Comparison of ENCODE assay signal across 1 cellular context in the genomic region with DNA sequence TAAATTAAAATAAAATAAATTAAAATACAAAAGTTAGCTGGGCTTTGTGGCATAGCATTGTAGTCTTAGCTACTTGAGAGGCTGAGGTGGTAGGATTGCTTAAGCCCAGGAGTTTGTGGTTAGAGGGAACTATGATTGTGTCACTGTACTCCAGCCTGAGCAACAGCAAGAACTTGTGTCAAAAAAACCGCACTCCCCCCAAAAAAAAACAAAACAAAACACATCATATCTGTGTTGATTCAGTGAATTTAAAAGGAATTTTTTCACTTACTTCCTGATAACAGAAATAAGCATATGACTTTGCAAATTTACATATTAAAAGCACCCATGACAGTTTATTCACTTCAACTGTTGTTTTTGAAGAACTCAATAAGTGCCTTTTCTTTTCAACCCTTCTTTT.
TF ChIP-seq lines count a peak whose summit lies in the region.

No MANE protein-coding gene starts in this region.

TF ChIP-seq in K562, 482 proteins besides CTCF, POLR2A, EP300 and RAD21 (continued from another document and continues in another):
- no peak for TF ChIP-seq ZNF408 (CRISPR knock-in tag; IDR thresholded peaks at IDR 0.05; ENCODE audit: low read depth)
- TF ChIP-seq TAL1 (IDR thresholded peaks at IDR 0.05): peak; percentile 54; the same call in 1 of the 2 replicates
- TF ChIP-seq, protein P1, sequence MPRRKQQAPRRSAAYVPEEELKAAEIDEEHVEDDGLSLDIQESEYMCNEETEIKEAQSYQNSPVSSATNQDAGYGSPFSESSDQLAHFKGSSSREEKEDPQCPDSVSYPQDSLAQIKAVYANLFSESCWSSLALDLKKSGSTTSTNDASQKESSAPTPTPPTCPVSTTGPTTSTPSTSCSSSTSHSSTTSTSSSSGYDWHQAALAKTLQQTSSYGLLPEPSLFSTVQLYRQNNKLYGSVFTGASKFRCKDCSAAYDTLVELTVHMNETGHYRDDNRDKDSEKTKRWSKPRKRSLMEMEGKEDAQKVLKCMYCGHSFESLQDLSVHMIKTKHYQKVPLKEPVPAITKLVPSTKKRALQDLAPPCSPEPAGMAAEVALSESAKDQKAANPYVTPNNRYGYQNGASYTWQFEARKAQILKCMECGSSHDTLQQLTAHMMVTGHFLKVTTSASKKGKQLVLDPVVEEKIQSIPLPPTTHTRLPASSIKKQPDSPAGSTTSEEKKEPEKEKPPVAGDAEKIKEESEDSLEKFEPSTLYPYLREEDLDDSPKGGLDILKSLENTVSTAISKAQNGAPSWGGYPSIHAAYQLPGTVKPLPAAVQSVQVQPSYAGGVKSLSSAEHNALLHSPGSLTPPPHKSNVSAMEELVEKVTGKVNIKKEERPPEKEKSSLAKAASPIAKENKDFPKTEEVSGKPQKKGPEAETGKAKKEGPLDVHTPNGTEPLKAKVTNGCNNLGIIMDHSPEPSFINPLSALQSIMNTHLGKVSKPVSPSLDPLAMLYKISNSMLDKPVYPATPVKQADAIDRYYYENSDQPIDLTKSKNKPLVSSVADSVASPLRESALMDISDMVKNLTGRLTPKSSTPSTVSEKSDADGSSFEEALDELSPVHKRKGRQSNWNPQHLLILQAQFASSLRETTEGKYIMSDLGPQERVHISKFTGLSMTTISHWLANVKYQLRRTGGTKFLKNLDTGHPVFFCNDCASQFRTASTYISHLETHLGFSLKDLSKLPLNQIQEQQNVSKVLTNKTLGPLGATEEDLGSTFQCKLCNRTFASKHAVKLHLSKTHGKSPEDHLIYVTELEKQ (CRISPR knock-in tag; IDR thresholded peaks at IDR 0.05): no peak
- TF ChIP-seq, protein P2, sequence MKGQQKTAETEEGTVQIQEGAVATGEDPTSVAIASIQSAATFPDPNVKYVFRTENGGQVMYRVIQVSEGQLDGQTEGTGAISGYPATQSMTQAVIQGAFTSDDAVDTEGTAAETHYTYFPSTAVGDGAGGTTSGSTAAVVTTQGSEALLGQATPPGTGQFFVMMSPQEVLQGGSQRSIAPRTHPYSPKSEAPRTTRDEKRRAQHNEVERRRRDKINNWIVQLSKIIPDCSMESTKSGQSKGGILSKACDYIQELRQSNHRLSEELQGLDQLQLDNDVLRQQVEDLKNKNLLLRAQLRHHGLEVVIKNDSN (CRISPR knock-in tag; IDR thresholded peaks at IDR 0.05): no peak
- no peak for TF ChIP-seq ZNF699 (CRISPR knock-in tag; IDR thresholded peaks at IDR 0.05; ENCODE audit: insufficient replicate concordance)
- 0 out of 2 replicates have a peak, but pooled peaks have one; percentile 20 for TF ChIP-seq MAFK (IDR thresholded peaks at IDR 0.05; ENCODE audit: low read length)
- peak; percentile 27; the same call in 1 of the 2 replicates for TF ChIP-seq MAFF (IDR thresholded peaks at IDR 0.05; ENCODE audit: low read length)
- TF ChIP-seq CCNT2 (IDR thresholded peaks at IDR 0.05; ENCODE audit: borderline replicate concordance, extremely low read depth, insufficient read length, low read depth, low read length): no peak
- TF ChIP-seq SNRNP70 (optimal IDR thresholded peaks at IDR 0.05; ENCODE audit: low read depth, low read length): no peak
- TF ChIP-seq, protein P3, sequence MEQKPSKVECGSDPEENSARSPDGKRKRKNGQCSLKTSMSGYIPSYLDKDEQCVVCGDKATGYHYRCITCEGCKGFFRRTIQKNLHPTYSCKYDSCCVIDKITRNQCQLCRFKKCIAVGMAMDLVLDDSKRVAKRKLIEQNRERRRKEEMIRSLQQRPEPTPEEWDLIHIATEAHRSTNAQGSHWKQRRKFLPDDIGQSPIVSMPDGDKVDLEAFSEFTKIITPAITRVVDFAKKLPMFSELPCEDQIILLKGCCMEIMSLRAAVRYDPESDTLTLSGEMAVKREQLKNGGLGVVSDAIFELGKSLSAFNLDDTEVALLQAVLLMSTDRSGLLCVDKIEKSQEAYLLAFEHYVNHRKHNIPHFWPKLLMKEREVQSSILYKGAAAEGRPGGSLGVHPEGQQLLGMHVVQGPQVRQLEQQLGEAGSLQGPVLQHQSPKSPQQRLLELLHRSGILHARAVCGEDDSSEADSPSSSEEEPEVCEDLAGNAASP (IDR thresholded peaks at IDR 0.05): no peak
- TF ChIP-seq DDX20 (tag; IDR thresholded peaks at IDR 0.05; ENCODE audit: low read depth): no peak
- peak; percentile 77; the same call in 1 of the 2 replicates for TF ChIP-seq ESRRA (IDR thresholded peaks at IDR 0.05; ENCODE audit: borderline replicate concordance, low read depth)
- TF ChIP-seq SIN3B (IDR thresholded peaks at IDR 0.05; ENCODE audit: low read depth): no peak
- TF ChIP-seq ARID2 (IDR thresholded peaks at IDR 0.05): no peak
- TF ChIP-seq MTA2 (IDR thresholded peaks at IDR 0.05; ENCODE audit: low read depth): no peak
- no peak for TF ChIP-seq CBX8 (IDR thresholded peaks at IDR 0.05; ENCODE audit: borderline replicate concordance, extremely low read depth, low read depth, low read length, poor library complexity, severe bottlenecking)
- TF ChIP-seq ZNF561 (CRISPR knock-in tag; conservative IDR thresholded peaks at IDR 0.05): no peak
- no peak for TF ChIP-seq DNMT1 (IDR thresholded peaks at IDR 0.05)
- TF ChIP-seq, protein P4, sequence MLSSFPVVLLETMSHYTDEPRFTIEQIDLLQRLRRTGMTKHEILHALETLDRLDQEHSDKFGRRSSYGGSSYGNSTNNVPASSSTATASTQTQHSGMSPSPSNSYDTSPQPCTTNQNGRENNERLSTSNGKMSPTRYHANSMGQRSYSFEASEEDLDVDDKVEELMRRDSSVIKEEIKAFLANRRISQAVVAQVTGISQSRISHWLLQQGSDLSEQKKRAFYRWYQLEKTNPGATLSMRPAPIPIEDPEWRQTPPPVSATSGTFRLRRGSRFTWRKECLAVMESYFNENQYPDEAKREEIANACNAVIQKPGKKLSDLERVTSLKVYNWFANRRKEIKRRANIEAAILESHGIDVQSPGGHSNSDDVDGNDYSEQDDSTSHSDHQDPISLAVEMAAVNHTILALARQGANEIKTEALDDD (IDR thresholded peaks at IDR 0.05): no peak
- no peak for TF ChIP-seq C11orf30 (IDR thresholded peaks at IDR 0.05; ENCODE audit: low read depth)
- TF ChIP-seq ZFPM2 (CRISPR knock-in tag; IDR thresholded peaks at IDR 0.05): no peak
- TF ChIP-seq EHMT2 (IDR thresholded peaks at IDR 0.05): no peak
- no peak for TF ChIP-seq MYBL2 (IDR thresholded peaks at IDR 0.05; ENCODE audit: low read depth)
- TF ChIP-seq MYBL2 (CRISPR knock-in tag; IDR thresholded peaks at IDR 0.05; ENCODE audit: borderline replicate concordance): no peak
- TF ChIP-seq, protein P5, sequence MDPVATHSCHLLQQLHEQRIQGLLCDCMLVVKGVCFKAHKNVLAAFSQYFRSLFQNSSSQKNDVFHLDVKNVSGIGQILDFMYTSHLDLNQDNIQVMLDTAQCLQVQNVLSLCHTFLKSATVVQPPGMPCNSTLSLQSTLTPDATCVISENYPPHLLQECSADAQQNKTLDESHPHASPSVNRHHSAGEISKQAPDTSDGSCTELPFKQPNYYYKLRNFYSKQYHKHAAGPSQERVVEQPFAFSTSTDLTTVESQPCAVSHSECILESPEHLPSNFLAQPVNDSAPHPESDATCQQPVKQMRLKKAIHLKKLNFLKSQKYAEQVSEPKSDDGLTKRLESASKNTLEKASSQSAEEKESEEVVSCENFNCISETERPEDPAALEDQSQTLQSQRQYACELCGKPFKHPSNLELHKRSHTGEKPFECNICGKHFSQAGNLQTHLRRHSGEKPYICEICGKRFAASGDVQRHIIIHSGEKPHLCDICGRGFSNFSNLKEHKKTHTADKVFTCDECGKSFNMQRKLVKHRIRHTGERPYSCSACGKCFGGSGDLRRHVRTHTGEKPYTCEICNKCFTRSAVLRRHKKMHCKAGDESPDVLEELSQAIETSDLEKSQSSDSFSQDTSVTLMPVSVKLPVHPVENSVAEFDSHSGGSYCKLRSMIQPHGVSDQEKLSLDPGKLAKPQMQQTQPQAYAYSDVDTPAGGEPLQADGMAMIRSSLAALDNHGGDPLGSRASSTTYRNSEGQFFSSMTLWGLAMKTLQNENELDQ (CRISPR knock-in tag; IDR thresholded peaks at IDR 0.05; ENCODE audit: borderline replicate concordance): no peak
- TF ChIP-seq FOXM1 (IDR thresholded peaks at IDR 0.05; ENCODE audit: low read depth): 0 out of 2 replicates have a peak, but pooled peaks have one; percentile 35
- TF ChIP-seq FOXM1 (CRISPR knock-in tag; IDR thresholded peaks at IDR 0.05; ENCODE audit: low read depth): no peak
- no peak for TF ChIP-seq RBM17 (IDR thresholded peaks at IDR 0.05; ENCODE audit: borderline replicate concordance, low read depth, low read length)
- TF ChIP-seq CBFA2T3 (IDR thresholded peaks at IDR 0.05): peak; percentile 50; the same call in 1 of the 2 replicates
- no peak for TF ChIP-seq ZNF644 (tag; IDR thresholded peaks at IDR 0.05; ENCODE audit: low read depth)
- TF ChIP-seq, protein P6, sequence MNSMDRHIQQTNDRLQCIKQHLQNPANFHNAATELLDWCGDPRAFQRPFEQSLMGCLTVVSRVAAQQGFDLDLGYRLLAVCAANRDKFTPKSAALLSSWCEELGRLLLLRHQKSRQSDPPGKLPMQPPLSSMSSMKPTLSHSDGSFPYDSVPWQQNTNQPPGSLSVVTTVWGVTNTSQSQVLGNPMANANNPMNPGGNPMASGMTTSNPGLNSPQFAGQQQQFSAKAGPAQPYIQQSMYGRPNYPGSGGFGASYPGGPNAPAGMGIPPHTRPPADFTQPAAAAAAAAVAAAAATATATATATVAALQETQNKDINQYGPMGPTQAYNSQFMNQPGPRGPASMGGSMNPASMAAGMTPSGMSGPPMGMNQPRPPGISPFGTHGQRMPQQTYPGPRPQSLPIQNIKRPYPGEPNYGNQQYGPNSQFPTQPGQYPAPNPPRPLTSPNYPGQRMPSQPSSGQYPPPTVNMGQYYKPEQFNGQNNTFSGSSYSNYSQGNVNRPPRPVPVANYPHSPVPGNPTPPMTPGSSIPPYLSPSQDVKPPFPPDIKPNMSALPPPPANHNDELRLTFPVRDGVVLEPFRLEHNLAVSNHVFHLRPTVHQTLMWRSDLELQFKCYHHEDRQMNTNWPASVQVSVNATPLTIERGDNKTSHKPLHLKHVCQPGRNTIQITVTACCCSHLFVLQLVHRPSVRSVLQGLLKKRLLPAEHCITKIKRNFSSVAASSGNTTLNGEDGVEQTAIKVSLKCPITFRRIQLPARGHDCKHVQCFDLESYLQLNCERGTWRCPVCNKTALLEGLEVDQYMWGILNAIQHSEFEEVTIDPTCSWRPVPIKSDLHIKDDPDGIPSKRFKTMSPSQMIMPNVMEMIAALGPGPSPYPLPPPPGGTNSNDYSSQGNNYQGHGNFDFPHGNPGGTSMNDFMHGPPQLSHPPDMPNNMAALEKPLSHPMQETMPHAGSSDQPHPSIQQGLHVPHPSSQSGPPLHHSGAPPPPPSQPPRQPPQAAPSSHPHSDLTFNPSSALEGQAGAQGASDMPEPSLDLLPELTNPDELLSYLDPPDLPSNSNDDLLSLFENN (IDR thresholded peaks at IDR 0.05; ENCODE audit: low read depth in 2 of 2, low read length in 2 of 2): no peak
- no peak for TF ChIP-seq CBX5 (IDR thresholded peaks at IDR 0.05; ENCODE audit: borderline replicate concordance, low read depth)
- no peak for TF ChIP-seq ELF4 (CRISPR knock-in tag; IDR thresholded peaks at IDR 0.05)
- TF ChIP-seq, protein P7, sequence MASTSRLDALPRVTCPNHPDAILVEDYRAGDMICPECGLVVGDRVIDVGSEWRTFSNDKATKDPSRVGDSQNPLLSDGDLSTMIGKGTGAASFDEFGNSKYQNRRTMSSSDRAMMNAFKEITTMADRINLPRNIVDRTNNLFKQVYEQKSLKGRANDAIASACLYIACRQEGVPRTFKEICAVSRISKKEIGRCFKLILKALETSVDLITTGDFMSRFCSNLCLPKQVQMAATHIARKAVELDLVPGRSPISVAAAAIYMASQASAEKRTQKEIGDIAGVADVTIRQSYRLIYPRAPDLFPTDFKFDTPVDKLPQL (IDR thresholded peaks at IDR 0.05; ENCODE audit: extremely low read depth, insufficient read length): no peak
- TF ChIP-seq DMBX1 (CRISPR knock-in tag; IDR thresholded peaks at IDR 0.05; ENCODE audit: borderline replicate concordance): no peak
- no peak for TF ChIP-seq POLR3G (IDR thresholded peaks at IDR 0.05; ENCODE audit: extremely low read depth, insufficient read length, insufficient replicate concordance)
- TF ChIP-seq, protein P8, sequence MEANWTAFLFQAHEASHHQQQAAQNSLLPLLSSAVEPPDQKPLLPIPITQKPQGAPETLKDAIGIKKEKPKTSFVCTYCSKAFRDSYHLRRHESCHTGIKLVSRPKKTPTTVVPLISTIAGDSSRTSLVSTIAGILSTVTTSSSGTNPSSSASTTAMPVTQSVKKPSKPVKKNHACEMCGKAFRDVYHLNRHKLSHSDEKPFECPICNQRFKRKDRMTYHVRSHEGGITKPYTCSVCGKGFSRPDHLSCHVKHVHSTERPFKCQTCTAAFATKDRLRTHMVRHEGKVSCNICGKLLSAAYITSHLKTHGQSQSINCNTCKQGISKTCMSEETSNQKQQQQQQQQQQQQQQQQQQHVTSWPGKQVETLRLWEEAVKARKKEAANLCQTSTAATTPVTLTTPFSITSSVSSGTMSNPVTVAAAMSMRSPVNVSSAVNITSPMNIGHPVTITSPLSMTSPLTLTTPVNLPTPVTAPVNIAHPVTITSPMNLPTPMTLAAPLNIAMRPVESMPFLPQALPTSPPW (CRISPR knock-in tag; IDR thresholded peaks at IDR 0.05): peak; percentile 61
- TF ChIP-seq, protein P9, sequence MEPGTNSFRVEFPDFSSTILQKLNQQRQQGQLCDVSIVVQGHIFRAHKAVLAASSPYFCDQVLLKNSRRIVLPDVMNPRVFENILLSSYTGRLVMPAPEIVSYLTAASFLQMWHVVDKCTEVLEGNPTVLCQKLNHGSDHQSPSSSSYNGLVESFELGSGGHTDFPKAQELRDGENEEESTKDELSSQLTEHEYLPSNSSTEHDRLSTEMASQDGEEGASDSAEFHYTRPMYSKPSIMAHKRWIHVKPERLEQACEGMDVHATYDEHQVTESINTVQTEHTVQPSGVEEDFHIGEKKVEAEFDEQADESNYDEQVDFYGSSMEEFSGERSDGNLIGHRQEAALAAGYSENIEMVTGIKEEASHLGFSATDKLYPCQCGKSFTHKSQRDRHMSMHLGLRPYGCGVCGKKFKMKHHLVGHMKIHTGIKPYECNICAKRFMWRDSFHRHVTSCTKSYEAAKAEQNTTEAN (CRISPR knock-in tag; IDR thresholded peaks at IDR 0.05): no peak
- TF ChIP-seq TAF7 (tag; IDR thresholded peaks at IDR 0.05): no peak
- no peak for TF ChIP-seq SRF (CRISPR knock-in tag; IDR thresholded peaks at IDR 0.05)
- no peak for TF ChIP-seq ZNF507 (tag; conservative IDR thresholded peaks at IDR 0.05)
- TF ChIP-seq CEBPB (tag; IDR thresholded peaks at IDR 0.05): peak; percentile 94
- no peak for TF ChIP-seq SMARCC2 (IDR thresholded peaks at IDR 0.05; ENCODE audit: low read depth)
- peak in 1 of 2 experiments; percentile 35; a peak in 1 of 4 replicates for TF ChIP-seq NRF1 (conservative IDR thresholded peaks at IDR 0.05 in 1 of 2, IDR thresholded peaks at IDR 0.05 in 1 of 2)
- TF ChIP-seq SMARCE1 (IDR thresholded peaks at IDR 0.05): peak; percentile 55; the same call in 1 of the 2 replicates
- no peak for TF ChIP-seq ATF7 (IDR thresholded peaks at IDR 0.05)
- no peak for TF ChIP-seq ERF (CRISPR knock-in tag; IDR thresholded peaks at IDR 0.05)
- TF ChIP-seq TEAD4 (IDR thresholded peaks at IDR 0.05; ENCODE audit: low read length): peak; percentile 55; the same call in 1 of the 2 replicates
- TF ChIP-seq TEAD4 (CRISPR knock-in tag; IDR thresholded peaks at IDR 0.05; ENCODE audit: borderline replicate concordance): no peak
- TF ChIP-seq TBL1XR1 (IDR thresholded peaks at IDR 0.05; ENCODE audit: low read length in 2 of 2): 0 out of 4 replicates have a peak, but pooled peaks of 1 of the 2 experiments have one; percentile 23
- TF ChIP-seq SAFB (IDR thresholded peaks at IDR 0.05; ENCODE audit: borderline replicate concordance, low read depth, low read length): no peak
- TF ChIP-seq NUFIP1 (IDR thresholded peaks at IDR 0.05; ENCODE audit: partially characterized antibody): no peak
- TF ChIP-seq RBM22 (IDR thresholded peaks at IDR 0.05; ENCODE audit: low read depth, low read length, poor library complexity, severe bottlenecking): no peak
- no peak for TF ChIP-seq HMGN3 (IDR thresholded peaks at IDR 0.05; ENCODE audit: borderline replicate concordance, extremely low read depth, insufficient read length, low read depth, low read length)
- no peak for TF ChIP-seq BRD4 (IDR thresholded peaks at IDR 0.05)
